ENCODE assay signal across 27 cellular contexts in the genomic region with DNA sequence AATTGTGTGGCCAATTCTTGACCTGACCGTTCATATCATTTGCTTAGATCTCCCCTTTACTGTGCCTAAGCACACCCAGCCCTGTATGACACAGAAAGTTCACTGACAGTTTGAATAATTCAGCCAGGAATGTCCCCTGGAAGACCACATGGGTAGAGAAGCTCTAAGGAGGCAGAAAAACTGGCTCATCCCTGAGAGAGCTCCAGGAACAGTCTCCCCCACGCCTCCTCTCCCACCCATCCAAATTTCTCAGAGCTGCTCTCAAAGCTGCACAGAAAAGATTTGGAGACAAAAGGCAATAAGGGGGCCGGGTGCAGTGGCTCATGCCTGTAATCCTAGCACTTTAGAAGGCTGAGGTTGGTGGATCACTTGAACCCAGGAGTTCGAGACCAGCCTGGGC. TPM values are rescaled to one million over a fixed set of nuclear protein-coding genes. Genes with fewer than 3 reads are reported as not detected.
"Had no signal": no experiment of that assay in that cellular context is flagged by ENCODE, and none has a peak within 500 bp of the region (broad histone marks: within the 10 kb centered on the region; RNA-seq: fewer than 3 reads in every experiment).

No MANE protein-coding gene starts in this region.

- H3K27ac Mint-ChIP-seq: activated CD8-positive, alpha-beta T cell treated with anti-CD3 and anti-CD28 coated beads, Interleukin-2, amount 10 ng/mL, durations not matched to agents 7 days and 5 days; activated naive CD8-positive, alpha-beta T cell treated with anti-CD3 and anti-CD28 coated beads, Interleukin-2, amount 10 ng/mL, durations not matched to agents 7 days and 5 days; T-helper 1 cell treated with Interleukin-12 subunit alpha and Interleukin-12 subunit beta and Interleukin-4 antibody, amounts not matched to agents 30 μg/mL and 1 μg/mL, for 36 hours had no signal

- H3K9me3 ChIP-seq: adrenal gland, breast epithelium, Peyer's patch, SJCRH30 had no signal

- DNase-seq: activated CD4-positive, alpha-beta T cell treated with anti-CD3 and anti-CD28 coated beads for 4 hours; activated CD8-positive, alpha-beta memory T cell treated with anti-CD3 and anti-CD28 coated beads, Interleukin-2, amount 50 U/mL, for 48 hours; activated CD8-positive, alpha-beta T cell treated with anti-CD3 and anti-CD28 coated beads, Interleukin-2, amount 10 ng/mL, durations not matched to agents 7 days and 5 days; activated naive CD4-positive, alpha-beta T cell treated with anti-CD3 and anti-CD28 coated beads, Interleukin-2, amount 50 U/mL, for 16 hours; activated naive CD8-positive, alpha-beta T cell treated with anti-CD3 and anti-CD28 coated beads, Interleukin-2, amount 10 ng/mL, durations not matched to agents 7 days and 5 days; activated T-cell treated with anti-CD3 and anti-CD28 coated beads, Interleukin-2, amount 50 U/mL, for 1 hour; adrenal gland; anterior cingulate cortex; central memory CD4-positive, alpha-beta T cell; NCI-H1092 treated with DMSO at 0.1 percent for 48 hours; NCI-H1436 treated with DMSO at 0.1 percent for 48 hours; NCI-H187; NCI-H2081; NCI-H510A treated with DMSO at 0.1 percent for 48 hours; NCI-H69; NK-92 treated with Interleukin-12 subunit alpha and Interleukin-12 subunit beta, amount 100 ng/mL, for 24 hours; Peyer's patch; Right ventricle myocardium superior; SJCRH30; SW 1271 had no signal

- H3K36me3 ChIP-seq: adrenal gland, breast epithelium, Peyer's patch, SJCRH30 had no signal

- H3K4me1 Mint-ChIP-seq: activated naive CD8-positive, alpha-beta T cell treated with anti-CD3 and anti-CD28 coated beads, Interleukin-2, amount 10 ng/mL, durations not matched to agents 7 days and 5 days had no signal

- H3K4me3 ChIP-seq: adrenal gland, breast epithelium, Peyer's patch, SJCRH30 had no signal

- H3K4me3 Mint-ChIP-seq: activated CD8-positive, alpha-beta T cell treated with anti-CD3 and anti-CD28 coated beads, Interleukin-2, amount 10 ng/mL, durations not matched to agents 7 days and 5 days; activated naive CD8-positive, alpha-beta T cell treated with anti-CD3 and anti-CD28 coated beads, Interleukin-2, amount 10 ng/mL, durations not matched to agents 7 days and 5 days; T-helper 1 cell treated with Interleukin-12 subunit alpha and Interleukin-12 subunit beta and Interleukin-4 antibody, amounts not matched to agents 30 μg/mL and 1 μg/mL, for 36 hours had no signal

- H3K27ac ChIP-seq: adrenal gland, breast epithelium, Peyer's patch, RWPE1, SJCRH30 had no signal

- ATAC-seq: activated CD4-positive, CD25-positive, alpha-beta regulatory T cell treated with anti-CD3 and anti-CD28 coated beads, Interleukin-2, amount 50 U/mL, for 24 hours; activated CD8-positive, alpha-beta T cell treated with anti-CD3 and anti-CD28 coated beads, Interleukin-2, amount 10 ng/mL, durations not matched to agents 7 days and 5 days; SK-N-SH treated with all-trans-retinoic acid at 6 μM for 48 hours had no signal

- H3K9me3 Mint-ChIP-seq: activated naive CD8-positive, alpha-beta T cell treated with anti-CD3 and anti-CD28 coated beads, Interleukin-2, amount 10 ng/mL, durations not matched to agents 7 days and 5 days; T-helper 1 cell treated with Interleukin-12 subunit alpha and Interleukin-12 subunit beta and Interleukin-4 antibody, amounts not matched to agents 30 μg/mL and 1 μg/mL, for 36 hours had no signal

- H3K4me1 ChIP-seq: adrenal gland, breast epithelium, Peyer's patch, SJCRH30 had no signal

- H3K36me3 Mint-ChIP-seq: activated naive CD8-positive, alpha-beta T cell treated with anti-CD3 and anti-CD28 coated beads, Interleukin-2, amount 10 ng/mL, durations not matched to agents 7 days and 5 days had no signal

RNA-seq across cellular contexts. Expression of a gene that starts 11.2 kb away (rescaled TPM):
- total RNA-seq: activated CD8-positive, alpha-beta T cell treated with anti-CD3 and anti-CD28 coated beads, Interleukin-2, amount 10 ng/mL, durations not matched to agents 7 days and 5 days; activated naive CD8-positive, alpha-beta T cell treated with anti-CD3 and anti-CD28 coated beads, Interleukin-2, amount 10 ng/mL, durations not matched to agents 7 days and 5 days; adrenal gland; breast epithelium; chondrocyte; MCF 10A; Peyer's patch; Right ventricle myocardium superior; SJCRH30 had no signal

RNA-seq across cellular contexts. Expression of a gene that starts 11.9 kb away (rescaled TPM):
- total RNA-seq: activated CD8-positive, alpha-beta T cell treated with anti-CD3 and anti-CD28 coated beads, Interleukin-2, amount 10 ng/mL, durations not matched to agents 7 days and 5 days; activated naive CD8-positive, alpha-beta T cell treated with anti-CD3 and anti-CD28 coated beads, Interleukin-2, amount 10 ng/mL, durations not matched to agents 7 days and 5 days; adrenal gland; breast epithelium; chondrocyte; MCF 10A; Peyer's patch; Right ventricle myocardium superior had no signal
- polyA plus RNA-seq: adrenal gland had no signal

RNA-seq across cellular contexts. Expression of a gene that starts 17.4 kb away (rescaled TPM):
- total RNA-seq: activated CD8-positive, alpha-beta T cell treated with anti-CD3 and anti-CD28 coated beads, Interleukin-2, amount 10 ng/mL, durations not matched to agents 7 days and 5 days; activated naive CD8-positive, alpha-beta T cell treated with anti-CD3 and anti-CD28 coated beads, Interleukin-2, amount 10 ng/mL, durations not matched to agents 7 days and 5 days; chondrocyte; MCF 10A; Right ventricle myocardium superior had no signal
- polyA plus RNA-seq: adrenal gland had no signal
